In genomic region chr12:67327466-67327865, GRCh38 we compare ENCODE assay signal across 19 cellular contexts. TPM values are rescaled to one million over a fixed set of nuclear protein-coding genes. Genes with fewer than 3 reads are reported as not detected.
DNase-seq lines count a peak whose midpoint lies in the region; ATAC-seq, FAIRE-seq and TF ChIP-seq lines count a peak whose summit lies in the region.
"Had no signal": no experiment of that assay in that cellular context is flagged by ENCODE, and none has a peak within 500 bp of the region (broad histone marks: within the 10 kb centered on the region; RNA-seq: fewer than 3 reads in every experiment).

No MANE protein-coding gene starts in this region.

- no peak overlapping the region for H3K27ac Mint-ChIP-seq in stimulated activated naive CD8-positive, alpha-beta T cell treated with anti-CD3 and anti-CD28 coated beads, Interleukin-15, amount 100 ng/mL, for 72 hours
- H3K27ac Mint-ChIP-seq in astrocyte (ENCODE audit: unreplicated experiment): peak overlapping the region; percentile 31
- H3K27ac Mint-ChIP-seq: CD4-positive, alpha-beta memory T cell had no signal

- no peaks in the 10 kb centered on the region for H3K27me3 ChIP-seq in astrocyte (ENCODE audit: insufficient read depth, low read length)
- no peaks in the 10 kb centered on the region for H3K27me3 ChIP-seq in skeletal muscle tissue (ENCODE audit: control insufficient read depth in 3 of 3, insufficient read depth in 3 of 3, low read length in 3 of 3)
- no peaks in the 10 kb centered on the region for H3K27me3 ChIP-seq in A673 (replicated peaks; ENCODE audit: insufficient read depth, low read depth, low read length, poor library complexity)
- H3K27me3 ChIP-seq: BLaER1 had no signal

- H3K36me3 Mint-ChIP-seq in astrocyte (ENCODE audit: low read depth, unreplicated experiment): peaks cover 17% of the 10 kb centered on the region
- H3K36me3 Mint-ChIP-seq: CD4-positive, alpha-beta memory T cell had no signal

- peak; percentile 6 for DNase-seq in NCI-H146 treated with DMSO at 0.1 percent for 48 hours (lab: John Stamatoyannopoulos, UW; ENCODE audit: unreplicated experiment)
- no peak for DNase-seq in NCI-H146 (lab: John Stamatoyannopoulos, UW)
- DNase-seq in stimulated activated naive CD8-positive, alpha-beta T cell treated with anti-CD3 and anti-CD28 coated beads, Interleukin-15, amount 100 ng/mL, for 72 hours: no peak
- DNase-seq in stimulated activated naive CD8-positive, alpha-beta T cell treated with anti-CD3 and anti-CD28 coated beads, Interleukin-15, Interleukin-2, amounts not matched to agents 100 U/mL and 50 U/mL, for 24 hours: no peak
- no peak for DNase-seq in astrocyte (ENCODE audit: low read depth)
- DNase-seq in A673 (ENCODE audit: low spot score): no peak
- DNase-seq: CD4-positive, alpha-beta memory T cell; DMS79; H7; KG1; MV-4-11; NCI-H1417 treated with DMSO at 0.1 percent for 48 hours; NCI-H2081; NCI-H226 had no signal

- no peaks in the 10 kb centered on the region for H3K79me2 ChIP-seq in astrocyte (ENCODE audit: insufficient read depth, low read length)

- CTCF ChIA-PET in A673 (lab: Charles Lee): no interaction called here

- no peaks in the 10 kb centered on the region for H4K20me1 ChIP-seq in astrocyte (ENCODE audit: insufficient read depth, low read length)
- H4K20me1 ChIP-seq: BLaER1 had no signal

- no peak for FAIRE-seq in astrocyte (lab: Jason Lieb, UNC)
- FAIRE-seq: A204.1 had no signal

- no peaks in the 10 kb centered on the region for H3K9me3 ChIP-seq in astrocyte (ENCODE audit: insufficient read depth, low read depth, low read length)
- H3K9me3 ChIP-seq in skeletal muscle tissue (ENCODE audit: control insufficient read depth in 3 of 3, low read length in 3 of 3): no peaks in the 10 kb centered on the region
- H3K9me3 ChIP-seq in A673 (ENCODE audit: low read depth, low read length, poor library complexity, severe bottlenecking): no peaks in the 10 kb centered on the region

- no peak overlapping the region for H3K4me3 Mint-ChIP-seq in stimulated activated naive CD8-positive, alpha-beta T cell treated with anti-CD3 and anti-CD28 coated beads, Interleukin-15, amount 100 ng/mL, for 72 hours
- no peak overlapping the region for H3K4me3 Mint-ChIP-seq in astrocyte (ENCODE audit: unreplicated experiment)
- H3K4me3 Mint-ChIP-seq: CD4-positive, alpha-beta memory T cell had no signal

- no TSS peak for BruUV-seq in A673 (replicated peaks; lab: Mats Ljungman, UMichigan)

- H3K9ac ChIP-seq in astrocyte (ENCODE audit: low read length): no peak overlapping the region
- H3K9ac ChIP-seq in skeletal muscle tissue (ENCODE audit: low read depth in 1 of 3, low read length in 3 of 3): peak overlapping the region in 2 of 3 donors; percentile 40 to 51
- H3K9ac ChIP-seq: BLaER1 had no signal

- H3K4me2 ChIP-seq in astrocyte (ENCODE audit: low read length): no peak overlapping the region
- H3K4me2 ChIP-seq: BLaER1 had no signal

- ATAC-seq in stimulated activated naive CD8-positive, alpha-beta T cell treated with anti-CD3 and anti-CD28 coated beads, Interleukin-15, amount 100 ng/mL, for 72 hours: peak; percentile 6
- no peak for ATAC-seq in stimulated activated naive CD8-positive, alpha-beta T cell treated with anti-CD3 and anti-CD28 coated beads, Interleukin-15, Interleukin-2, amounts not matched to agents 100 U/mL and 50 U/mL, for 24 hours
- no peak for ATAC-seq in GM21619 (IDR thresholded peaks at IDR 0.05; ENCODE audit: unreplicated experiment)
- ATAC-seq: Panc1 had no signal

- POLR2A ChIA-PET in A673 (lab: Charles Lee; ENCODE audit: low non-redundant PET): interaction anchor here (0.6 kb wide), 1 partner anchor 46 kb away, joined by 3 read pairs; no protein-coding TSS in a partner anchor

- no peak overlapping the region for H3K27ac ChIP-seq in astrocyte (ENCODE audit: low read depth, low read length)
- H3K27ac ChIP-seq in skeletal muscle tissue (ENCODE audit: low read depth, low read length): peak overlapping the region; percentile 58
- H3K27ac ChIP-seq in A673 (ENCODE audit: low read depth, low read length, poor library complexity, severe bottlenecking): no peak overlapping the region
- H3K27ac ChIP-seq: BLaER1 had no signal

- H3K4me1 Mint-ChIP-seq in stimulated activated naive CD8-positive, alpha-beta T cell treated with anti-CD3 and anti-CD28 coated beads, Interleukin-15, amount 100 ng/mL, for 72 hours: peaks cover 6% of the 10 kb centered on the region
- H3K4me1 Mint-ChIP-seq in astrocyte (ENCODE audit: low read depth, unreplicated experiment): no peaks in the 10 kb centered on the region

- H3K4me3 ChIP-seq in astrocyte (ENCODE audit: insufficient read depth, low read depth, low read length) (no peak overlapping the region), skeletal muscle tissue (ENCODE audit: low read length in 3 of 3) (no peak overlapping the region), A673 (ENCODE audit: low read depth, low read length, poor library complexity, severe bottlenecking) (no peak overlapping the region)
- H3K4me3 ChIP-seq: BLaER1 had no signal

- intact Hi-C loops in A673 (cut with micrococcal nuclease; ENCODE audit: unreplicated experiment): no loop called here

- H3K9me3 Mint-ChIP-seq in stimulated activated naive CD8-positive, alpha-beta T cell treated with anti-CD3 and anti-CD28 coated beads, Interleukin-15, amount 100 ng/mL, for 72 hours: peaks cover 0 to 4% of the 10 kb centered on the region in 2 donors
- peaks cover 3% of the 10 kb centered on the region for H3K9me3 Mint-ChIP-seq in astrocyte (ENCODE audit: unreplicated experiment)

- H3K4me1 ChIP-seq in astrocyte (ENCODE audit: insufficient read depth, low read length) (no peaks in the 10 kb centered on the region), skeletal muscle tissue (ENCODE audit: control insufficient read depth in 3 of 3, insufficient read depth in 3 of 3, low read length in 3 of 3) (peaks cover 7 to 11% (median 10%) of the 10 kb centered on the region in 3 donors), A673 (ENCODE audit: insufficient read depth, low read length, poor library complexity, severe bottlenecking) (no peaks in the 10 kb centered on the region)
- H3K4me1 ChIP-seq: BLaER1 had no signal

- TF ChIP-seq CTCF in astrocyte (IDR thresholded peaks at IDR 0.05; ENCODE audit: insufficient read depth, low read depth, low read length) (no peak), A673 (conservative IDR thresholded peaks at IDR 0.05; ENCODE audit: low read depth, low read length) (no peak)

- H3K36me3 ChIP-seq in astrocyte (ENCODE audit: insufficient read depth, low read length): peaks cover under 1% of the 10 kb centered on the region
- H3K36me3 ChIP-seq in skeletal muscle tissue (ENCODE audit: control insufficient read depth in 3 of 3, insufficient read depth in 3 of 3, low read length in 3 of 3): peaks cover 0 to 3% (median under 1%) of the 10 kb centered on the region in 3 donors
- no peaks in the 10 kb centered on the region for H3K36me3 ChIP-seq in A673 (ENCODE audit: insufficient read depth, low read length, poor library complexity, severe bottlenecking)

- no peaks in the 10 kb centered on the region for H3K27me3 Mint-ChIP-seq in stimulated activated naive CD8-positive, alpha-beta T cell treated with anti-CD3 and anti-CD28 coated beads, Interleukin-15, amount 100 ng/mL, for 72 hours
- H3K27me3 Mint-ChIP-seq in astrocyte (ENCODE audit: low read depth, unreplicated experiment): no peaks in the 10 kb centered on the region
- H3K27me3 Mint-ChIP-seq: CD4-positive, alpha-beta memory T cell had no signal

- H2AFZ ChIP-seq in astrocyte (ENCODE audit: low read depth, low read length): no peak overlapping the region

RNA-seq across cellular contexts. Expression of gene CAND1, which starts 58.3 kb away (rescaled TPM):
- total RNA-seq in astrocyte (176 and 185 TPM in 2 replicates), skeletal muscle tissue (90.8 TPM), A673 (2021) (195 and 196 TPM in 2 replicates)
